ENCODE assay signal across 1 cellular context in genomic region chr14:102437997-102438922, GRCh38.
TF ChIP-seq lines count a peak whose summit lies in the region.

No MANE protein-coding gene starts in this region.

TF ChIP-seq in K562, 482 proteins besides CTCF, POLR2A, EP300 and RAD21 (continued from another document):
- no peak for TF ChIP-seq RREB1 (CRISPR knock-in tag; IDR thresholded peaks at IDR 0.05)
- TF ChIP-seq CXXC5 (CRISPR knock-in tag; IDR thresholded peaks at IDR 0.05): peak; percentile 49; the same call in 1 of the 2 replicates
- TF ChIP-seq MYC (IDR thresholded peaks at IDR 0.05; ENCODE audit: low read depth, low read length): no peak
- no peak for TF ChIP-seq MYC (CRISPR knock-in tag; IDR thresholded peaks at IDR 0.05; ENCODE audit: borderline replicate concordance, low read depth)
- no peak for TF ChIP-seq ETV6 (IDR thresholded peaks at IDR 0.05; ENCODE audit: borderline replicate concordance in 1 of 2, low read depth in 2 of 2, low read length in 1 of 2)
- no peak for TF ChIP-seq ETV6 (CRISPR knock-in tag; IDR thresholded peaks at IDR 0.05; ENCODE audit: borderline replicate concordance)
- no peak for TF ChIP-seq KDM5B (IDR thresholded peaks at IDR 0.05; ENCODE audit: insufficient replicate concordance, low read depth, low read length)
- TF ChIP-seq PHB (CRISPR knock-in tag; IDR thresholded peaks at IDR 0.05): no peak
- TF ChIP-seq RB1 (IDR thresholded peaks at IDR 0.05; ENCODE audit: low read depth): peak; percentile 85
- peak; percentile 66; the same call in 1 of the 2 replicates for TF ChIP-seq TFAP4 (CRISPR knock-in tag; IDR thresholded peaks at IDR 0.05; ENCODE audit: borderline replicate concordance)
- TF ChIP-seq MTA1 (IDR thresholded peaks at IDR 0.05; ENCODE audit: borderline replicate concordance): no peak
- TF ChIP-seq ARHGAP35 (IDR thresholded peaks at IDR 0.05; ENCODE audit: partially characterized antibody): no peak
- peak; percentile 71; the same call in 1 of the 2 replicates for TF ChIP-seq CTBP1 (IDR thresholded peaks at IDR 0.05; ENCODE audit: borderline replicate concordance)
- TF ChIP-seq ARNT (IDR thresholded peaks at IDR 0.05): no peak
- TF ChIP-seq CGGBP1 (CRISPR knock-in tag; IDR thresholded peaks at IDR 0.05): no peak
- TF ChIP-seq ZNF785 (CRISPR knock-in tag; IDR thresholded peaks at IDR 0.05): no peak
- TF ChIP-seq KLF16 (IDR thresholded peaks at IDR 0.05): no peak
- peak; percentile 58 for TF ChIP-seq RBFOX2 (IDR thresholded peaks at IDR 0.05; ENCODE audit: low read depth, low read length)
- no peak for TF ChIP-seq GTF2E2 (tag; IDR thresholded peaks at IDR 0.05)
- TF ChIP-seq SUPT5H (IDR thresholded peaks at IDR 0.05): no peak
- peak; percentile 71 for TF ChIP-seq EGR1 (conservative IDR thresholded peaks at IDR 0.05)
- no peak for TF ChIP-seq KLF10 (CRISPR knock-in tag; IDR thresholded peaks at IDR 0.05)
- TF ChIP-seq ZBTB5 (IDR thresholded peaks at IDR 0.05): no peak
- 0 out of 2 replicates have a peak, but pooled peaks have one; percentile 20 for TF ChIP-seq ATF7 (IDR thresholded peaks at IDR 0.05)
- TF ChIP-seq ZNF75A (CRISPR knock-in tag; IDR thresholded peaks at IDR 0.05): no peak
- TF ChIP-seq AFF1 (IDR thresholded peaks at IDR 0.05; ENCODE audit: low read depth in 1 of 2, partially characterized antibody in 2 of 2): no peak
- 0 out of 2 replicates have a peak, but pooled peaks have one; percentile 21 for TF ChIP-seq CREM (IDR thresholded peaks at IDR 0.05; ENCODE audit: low read depth)
- no peak for TF ChIP-seq RHOXF2B (CRISPR knock-in tag; conservative IDR thresholded peaks at IDR 0.05)
- no peak for TF ChIP-seq NFE2L1 (tag; IDR thresholded peaks at IDR 0.05; ENCODE audit: borderline replicate concordance, low read depth)
- TF ChIP-seq SMAD4 (CRISPR knock-in tag; conservative IDR thresholded peaks at IDR 0.05): 0 out of 2 replicates have a peak, but pooled peaks have one; percentile 22
- TF ChIP-seq GABPB1 (CRISPR knock-in tag; IDR thresholded peaks at IDR 0.05): no peak
- no peak for TF ChIP-seq TAF9B (IDR thresholded peaks at IDR 0.05; ENCODE audit: partially characterized antibody)
- TF ChIP-seq SMARCC2 (IDR thresholded peaks at IDR 0.05; ENCODE audit: low read depth): no peak
- TF ChIP-seq MNT (conservative IDR thresholded peaks at IDR 0.05): 0 out of 4 replicates have a peak, but pooled peaks of 1 of the 2 experiments have one; percentile 34
- no peak for TF ChIP-seq ZNF830 (CRISPR knock-in tag; IDR thresholded peaks at IDR 0.05)
- TF ChIP-seq YY1 (IDR thresholded peaks at IDR 0.05; ENCODE audit: borderline replicate concordance in 1 of 3, control insufficient read depth in 1 of 3, extremely low read depth in 1 of 3, insufficient read depth in 3 of 3, insufficient read length in 1 of 3, insufficient replicate concordance in 2 of 3, low read depth in 1 of 3, low read length in 2 of 3): peak; percentile 31 to 89 (median 85)
- no peak for TF ChIP-seq SMAD3 (CRISPR knock-in tag; conservative IDR thresholded peaks at IDR 0.05)
- TF ChIP-seq ZBTB33 (CRISPR knock-in tag; IDR thresholded peaks at IDR 0.05): peak; percentile 68
- TF ChIP-seq ELF2 (CRISPR knock-in tag; IDR thresholded peaks at IDR 0.05): no peak
- peak; percentile 39; the same call in 1 of the 2 replicates for TF ChIP-seq EP400 (IDR thresholded peaks at IDR 0.05)
- TF ChIP-seq SP1 (CRISPR knock-in tag; IDR thresholded peaks at IDR 0.05): peak; percentile 19; the same call in 1 of the 2 replicates
- peak; percentile 63 for TF ChIP-seq POLR2G (IDR thresholded peaks at IDR 0.05; ENCODE audit: low read depth, low read length)
- TF ChIP-seq PATZ1 (CRISPR knock-in tag; IDR thresholded peaks at IDR 0.05; ENCODE audit: borderline replicate concordance): no peak
- no peak for TF ChIP-seq POLR2AphosphoS2 (IDR thresholded peaks at IDR 0.05; ENCODE audit: low read length)
- TF ChIP-seq ZBTB7A (IDR thresholded peaks at IDR 0.05; ENCODE audit: borderline replicate concordance, control insufficient read depth, low read depth, low read length): no peak
- TF ChIP-seq TBP (optimal IDR thresholded peaks at IDR 0.05; ENCODE audit: low read depth, low read length): no peak
- no peak for TF ChIP-seq ZNF384 (IDR thresholded peaks at IDR 0.05; ENCODE audit: low read depth, low read length)
- no peak for TF ChIP-seq SAFB2 (IDR thresholded peaks at IDR 0.05; ENCODE audit: borderline replicate concordance, low read depth, low read length, severe bottlenecking)
